Comparison of ENCODE assay signal across 1 cellular context in the genomic region with DNA sequence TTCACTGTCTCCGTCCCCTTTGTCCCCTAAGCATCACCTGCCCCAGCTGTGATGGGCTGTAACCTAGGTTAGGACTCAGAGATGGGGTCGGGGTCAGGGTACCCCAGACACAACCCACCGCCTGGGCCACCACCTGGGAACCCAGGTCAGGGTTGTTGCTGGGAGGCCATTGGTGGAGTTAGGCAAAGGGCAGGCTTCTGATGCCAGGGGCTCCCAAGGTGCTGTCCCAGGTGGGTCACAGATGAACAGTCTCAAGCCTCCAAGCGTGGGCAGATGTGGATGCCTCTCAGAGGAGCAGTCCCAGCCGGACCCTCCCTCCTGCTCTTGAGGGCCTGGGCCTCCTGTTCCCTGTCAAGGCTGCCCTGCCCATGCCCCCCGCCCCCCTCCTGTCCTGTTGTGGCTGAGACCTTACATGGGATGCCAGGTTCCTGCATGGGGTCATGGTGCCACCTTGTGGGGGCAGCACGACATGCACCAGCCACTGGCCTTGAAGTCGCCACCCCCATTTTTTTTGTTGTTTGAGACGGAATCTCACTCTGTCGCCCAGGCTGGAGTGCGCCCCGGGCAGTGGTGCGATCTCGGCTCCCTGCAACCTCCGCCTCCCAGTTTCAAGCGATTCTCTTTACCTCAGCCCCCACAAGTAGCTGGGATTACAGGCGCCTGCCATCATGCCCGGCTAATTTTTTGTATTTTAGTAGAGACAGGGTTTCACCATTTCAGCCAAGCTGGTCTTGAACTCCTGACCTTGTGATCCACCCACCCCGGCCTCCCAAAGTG.
TF ChIP-seq lines count a peak whose summit lies in the region.

No MANE protein-coding gene starts in this region.

TF ChIP-seq in HCT116, 20 proteins besides CTCF, POLR2A, EP300 and RAD21:
- no peak for TF ChIP-seq CEBPB (IDR thresholded peaks at IDR 0.05; ENCODE audit: low read depth)
- TF ChIP-seq POLR2AphosphoS5 (IDR thresholded peaks at IDR 0.05; ENCODE audit: low read depth, low read length), result peak; percentile 42; the same call in 1 of the 2 replicates
- no peak for TF ChIP-seq FOSL1 (IDR thresholded peaks at IDR 0.05; ENCODE audit: low read depth)
